In the genomic region with DNA sequence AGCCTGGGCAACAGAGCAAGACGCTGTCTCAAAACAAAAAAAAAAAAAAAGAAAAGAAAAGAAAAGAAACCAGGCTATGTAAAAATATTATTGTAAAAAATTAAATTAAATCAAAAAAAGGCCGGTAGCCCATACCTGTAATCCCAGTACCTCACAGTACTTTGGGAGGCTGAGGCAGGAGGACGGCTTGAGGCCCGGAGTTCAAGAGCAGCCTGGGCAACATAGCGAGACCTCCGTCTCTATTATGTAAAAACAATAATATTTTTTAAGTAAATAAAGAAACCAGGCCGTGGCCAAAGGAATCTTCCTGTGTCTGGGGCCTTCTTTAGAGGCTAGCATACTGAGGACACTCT, we compare ENCODE assay signal across 8 cellular contexts. TPM values are rescaled to one million over a fixed set of nuclear protein-coding genes. Genes with fewer than 3 reads are reported as not detected.
DNase-seq lines count a peak whose midpoint lies in the region; ATAC-seq and TF ChIP-seq lines count a peak whose summit lies in the region.

No MANE protein-coding gene starts in this region.

- no peak for TF ChIP-seq EP300 in sigmoid colon (IDR thresholded peaks at IDR 0.05)

- H3K27ac ChIP-seq in WERI-Rb-1 = peak overlapping the region; percentile 90
- peak overlapping the region; percentile 89 to 100 (median 98) for H3K27ac ChIP-seq in sigmoid colon

- H3K9me3 ChIP-seq in WERI-Rb-1 (ENCODE audit: severe bottlenecking) (no peaks in the 10 kb centered on the region), sigmoid colon (no peaks in the 10 kb centered on the region)

- H3K36me3 ChIP-seq in WERI-Rb-1 = peaks cover 12% of the 10 kb centered on the region
- peaks cover 11 to 19% (median 14%) of the 10 kb centered on the region in 4 donors for H3K36me3 ChIP-seq in sigmoid colon

- ATAC-seq in GM19467 (IDR thresholded peaks at IDR 0.05; ENCODE audit: unreplicated experiment) = no peak

- TF ChIP-seq CTCF in GM12875 (IDR thresholded peaks at IDR 0.05; ENCODE audit: borderline replicate concordance, insufficient read depth, low read depth, low read length) (no peak), WERI-Rb-1 (IDR thresholded peaks at IDR 0.05; ENCODE audit: low read depth, low read length) (no peak), fibroblast of villous mesenchyme (IDR thresholded peaks at IDR 0.05; ENCODE audit: insufficient read depth, low read depth, low read length) (no peak), sigmoid colon (IDR thresholded peaks at IDR 0.05) (no peak)

- no peak for TF ChIP-seq POLR2A in sigmoid colon (IDR thresholded peaks at IDR 0.05)

- H3K4me3 ChIP-seq in GM12875 (ENCODE audit: low read depth, low read length) = peak overlapping the region; percentile 74
- peak overlapping the region; percentile 74 for H3K4me3 ChIP-seq in WERI-Rb-1 (ENCODE audit: low read depth, low read length)
- H3K4me3 ChIP-seq in fibroblast of villous mesenchyme (ENCODE audit: low read depth, low read length) = peak overlapping the region; percentile 83
- peak overlapping the region; percentile 56 to 94 (median 82) for H3K4me3 ChIP-seq in sigmoid colon

- H3K4me1 ChIP-seq in sigmoid colon = peaks cover 0 to 30% (median 25%) of the 10 kb centered on the region in 4 donors

- H3K27me3 ChIP-seq in WERI-Rb-1 (ENCODE audit: insufficient read depth, low read depth, severe bottlenecking) = no peaks in the 10 kb centered on the region
- H3K27me3 ChIP-seq in sigmoid colon = no peaks in the 10 kb centered on the region

- DNase-seq in WERI-Rb-1 (no peak), fibroblast of villous mesenchyme (ENCODE audit: low read depth) (no peak), sigmoid colon (no peak), NCI-H82 (lab: John Stamatoyannopoulos, UW) (no peak), NOMO-1 treated with dmso at 0.1 percent for 144 hours (lab: John Stamatoyannopoulos, UW; ENCODE audit: unreplicated experiment) (no peak), kidney tubule cell (ENCODE audit: low spot score) (no peak)

- intact Hi-C loops in sigmoid colon (cut with DNase I) = no loop called here

- WGBS in sigmoid colon, 2 donors = 32 to 56% methylated on average over 7 of the region's 7 CpGs

RNA-seq across cellular contexts. Expression of gene CAPNS1, which starts 0.8 kb away (rescaled TPM):
- total RNA-seq in fibroblast of villous mesenchyme = 258 and 346 TPM in 2 replicates
- total RNA-seq in sigmoid colon = 100 to 1,000 TPM; 101 to 116 (median 104) TPM
- 100 to 1,000 TPM; 656 to 938 (median 931) TPM for polyA plus RNA-seq in sigmoid colon

RNA-seq across cellular contexts. Expression of gene COX7A1, which starts 13.2 kb away (rescaled TPM):
- total RNA-seq in fibroblast of villous mesenchyme (13.9 and 18.6 TPM in 2 replicates), sigmoid colon (10 to 100 TPM; 43.0 to 88.5 (median 72.4) TPM)
- polyA plus RNA-seq in sigmoid colon = 10 to 100 TPM; 11.3 to 27.0 (median 11.4) TPM

RNA-seq across cellular contexts. Expression of gene TBCB, which starts 23.8 kb away (rescaled TPM):
- total RNA-seq in fibroblast of villous mesenchyme (144 and 165 TPM in 2 replicates), sigmoid colon (100 to 1,000 TPM; 109 to 162 (median 153) TPM)
- polyA plus RNA-seq in sigmoid colon = 100 to 1,000 TPM; 117 to 133 (median 125) TPM

RNA-seq across cellular contexts. Expression of gene POLR2I, which starts 24.4 kb away (rescaled TPM):
- total RNA-seq in fibroblast of villous mesenchyme (26.8 and 44.5 TPM in 2 replicates), sigmoid colon (100 to 1,000 TPM in 1 of 4 donors, 10 to 100 TPM in 3; 39.9 to 118 (median 83.5) TPM)
- polyA plus RNA-seq in sigmoid colon = 10 to 100 TPM; 46.7 to 96.1 (median 52.0) TPM

RNA-seq across cellular contexts. Expression of gene OVOL3, which starts 28.2 kb away (rescaled TPM):
- total RNA-seq in fibroblast of villous mesenchyme (not detected in 2 replicates), sigmoid colon (not detected)
- polyA plus RNA-seq in sigmoid colon = not detected
